ENCODE assay signal across 13 cellular contexts in the genomic region with DNA sequence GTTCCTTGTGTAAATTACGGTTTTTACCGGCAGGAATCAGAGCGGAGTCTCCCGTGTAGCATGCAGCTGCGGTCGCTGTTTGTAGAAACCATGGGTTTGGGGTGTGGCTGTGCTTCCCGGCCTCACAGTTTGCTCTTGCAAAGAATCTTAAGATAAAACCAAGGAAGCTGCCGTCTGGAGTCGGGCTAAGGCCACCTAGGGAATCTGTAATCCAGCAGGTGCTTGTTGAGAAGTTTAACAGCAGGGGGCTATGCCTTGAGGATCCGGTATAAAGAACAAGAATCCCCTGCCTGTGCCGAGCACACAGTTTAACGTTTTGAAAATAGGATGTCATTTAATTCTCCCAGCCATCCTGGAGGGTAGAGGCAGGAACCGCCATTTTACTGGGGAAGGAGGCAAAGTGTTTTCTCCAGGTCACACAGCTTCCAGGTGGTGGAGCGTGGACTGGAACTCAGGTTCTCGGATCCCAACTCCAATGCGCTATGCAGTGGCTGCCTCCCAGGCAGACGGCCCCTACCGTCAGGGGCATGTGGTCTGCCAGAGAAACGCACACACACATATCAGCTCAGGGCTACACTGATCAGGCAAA. TPM values are rescaled to one million over a fixed set of nuclear protein-coding genes. Genes with fewer than 3 reads are reported as not detected.
A peak's percentile ranks its signal among the peaks of the same experiment; 100 is the strongest.
DNase-seq lines count a peak whose midpoint lies in the region; ATAC-seq, FAIRE-seq and TF ChIP-seq lines count a peak whose summit lies in the region.
"Had no signal": no experiment of that assay in that cellular context is flagged by ENCODE, and none has a peak within 500 bp of the region (broad histone marks: within the 10 kb centered on the region; RNA-seq: fewer than 3 reads in every experiment).

No MANE protein-coding gene starts in this region.

- H3K9ac ChIP-seq in HUES64 (ENCODE audit: low read depth, low read length) (no peak overlapping the region), kidney (ENCODE audit: low read length in 2 of 2) (no peak overlapping the region)

- no peak for FAIRE-seq in kidney (lab: Jason Lieb, UNC)
- FAIRE-seq: astrocyte had no signal

- intact Hi-C loops in kidney (cut with DNase I) (no loop called here), stomach (cut with DNase I; ENCODE audit: low total_unique reads) (no loop called here), dorsolateral prefrontal cortex (cut with DNase I) (no loop called here)

- H3K9me3 ChIP-seq in HUES64 (ENCODE audit: insufficient read depth, low read depth, low read length) (no peaks in the 10 kb centered on the region), kidney (ENCODE audit: control insufficient read depth in 1 of 2, low read length in 2 of 2) (no peaks in the 10 kb centered on the region), stomach (no peaks in the 10 kb centered on the region)

- H3K4me1 ChIP-seq in HUES64 (ENCODE audit: insufficient read depth, low read length) (peaks cover 13% of the 10 kb centered on the region; the same call in 1 of the 2 replicates), kidney (ENCODE audit: control insufficient read depth in 1 of 2, insufficient read depth in 1 of 2, low read depth in 1 of 2, low read length in 2 of 2) (no peaks in the 10 kb centered on the region), stomach (peaks cover 0 to 39% (median 22%) of the 10 kb centered on the region in 4 donors)

- DNase-seq in choroid plexus epithelial cell (ENCODE audit: low read depth) (peak; percentile 32), kidney (peak; percentile 28), stomach (peak; percentile 62), dorsolateral prefrontal cortex (no peak)
- DNase-seq in activated CD4-positive, CD25-positive, alpha-beta regulatory T cell treated with anti-CD3 and anti-CD28 coated beads, Interleukin-2, amount 50 U/mL, for 72 hours = no peak
- DNase-seq: activated CD4-positive, alpha-beta T cell treated with anti-CD3 and anti-CD28 coated beads for 36 hours; AML-193; cortex of kidney; NCI-H1436; NCI-H446 had no signal

- no peak for TF ChIP-seq POLR2A in stomach (IDR thresholded peaks at IDR 0.05)

- no peak overlapping the region for H3K4me3 ChIP-seq in HUES64 (ENCODE audit: low read length)
- H3K4me3 ChIP-seq in choroid plexus epithelial cell (ENCODE audit: low read depth, low read length) = no peak overlapping the region
- H3K4me3 ChIP-seq in kidney (ENCODE audit: low read length in 2 of 2) = no peak overlapping the region
- H3K4me3 ChIP-seq in stomach = peak overlapping the region in 1 of 4 donors; percentile 16
- no peak overlapping the region for H3K4me3 ChIP-seq in dorsolateral prefrontal cortex

- H3K27ac ChIP-seq in HUES64 (ENCODE audit: low read depth, low read length) (peak overlapping the region; percentile 3; the same call in 1 of the 2 replicates), kidney (ENCODE audit: low read depth in 2 of 2, low read length in 2 of 2) (no peak overlapping the region), stomach (peak overlapping the region; percentile 73 to 88 (median 78)), dorsolateral prefrontal cortex (no peak overlapping the region)

- ATAC-seq in HG02610 (IDR thresholded peaks at IDR 0.05; ENCODE audit: unreplicated experiment) = no peak
- ATAC-seq: activated CD4-positive, alpha-beta T cell treated with anti-CD3 and anti-CD28 coated beads for 36 hours had no signal

- H3K27me3 ChIP-seq in HUES64 (ENCODE audit: insufficient read depth, low read length) (0 out of 2 replicates have a peak, but pooled peaks cover 3% of the 10 kb centered on the region), stomach (no peaks in the 10 kb centered on the region), dorsolateral prefrontal cortex (no peaks in the 10 kb centered on the region)

- no peak for TF ChIP-seq CTCF in choroid plexus epithelial cell (conservative IDR thresholded peaks at IDR 0.05; ENCODE audit: low read depth, low read length)
- TF ChIP-seq CTCF in kidney (IDR thresholded peaks at IDR 0.05; ENCODE audit: borderline replicate concordance, extremely low read depth, insufficient read depth) = no peak
- TF ChIP-seq CTCF in stomach (IDR thresholded peaks at IDR 0.05) = no peak
- TF ChIP-seq CTCF in dorsolateral prefrontal cortex (IDR thresholded peaks at IDR 0.05 in 54 of 56, conservative IDR thresholded peaks at IDR 0.05 in 2 of 56; ENCODE audit: low read depth in 1 of 56, partially characterized antibody in 56 of 56) = no peak

- H3K36me3 ChIP-seq in HUES64 (ENCODE audit: insufficient read depth, low read length) (no peaks in the 10 kb centered on the region), kidney (ENCODE audit: control insufficient read depth in 1 of 2, insufficient read depth in 2 of 2, low read length in 2 of 2) (no peaks in the 10 kb centered on the region), stomach (no peaks in the 10 kb centered on the region)

- 27% methylated on average over 19 of the region's 19 CpGs for WGBS in HUES64
- WGBS in stomach, 5 donors = 23 to 58% (median 30%) methylated on average over 19 of the region's 19 CpGs

- no peak for TF ChIP-seq EP300 in stomach (IDR thresholded peaks at IDR 0.05)

RNA-seq across cellular contexts. Expression of gene TLCD3A, which starts 6.0 kb away (rescaled TPM):
- polyA plus RNA-seq in HUES64 (2013, experiment 1 of 2) = 17.0 TPM
- 19.4 TPM for polyA plus RNA-seq in HUES64 (2013, experiment 2 of 2)
- total RNA-seq in kidney = 12.4 TPM
- polyA plus RNA-seq in kidney (ENCODE audit: insufficient read depth, low read depth, low replicate concordance) = 4.6 TPM
- total RNA-seq in stomach = 10 to 100 TPM in 4 of 5 donors, under 1 TPM in 1; 0.58 to 33.2 (median 12.2) TPM
- polyA plus RNA-seq in stomach = 10 to 100 TPM in 1 of 3 donors, 1 to 10 TPM in 2; 7.9 to 12.3 (median 8.7) TPM
- 10 to 100 TPM in 18 of 120 experiments, 1 to 10 TPM in 102; 4.2 to 19.9 (median 7.4) TPM for total RNA-seq in dorsolateral prefrontal cortex

RNA-seq across cellular contexts. Expression of gene VPS53, which starts 11.8 kb away (rescaled TPM):
- polyA plus RNA-seq in HUES64 (2013, experiment 1 of 2) = 19.8 TPM
- 27.2 TPM for polyA plus RNA-seq in HUES64 (2013, experiment 2 of 2)
- total RNA-seq in kidney (80.9 TPM), stomach (100 to 1,000 TPM in 1 of 5 donors, 10 to 100 TPM in 4; 26.1 to 206 (median 49.1) TPM), dorsolateral prefrontal cortex (100 to 1,000 TPM in 118 of 120 experiments, 10 to 100 TPM in 2; 97.4 to 231 (median 164) TPM)
- polyA plus RNA-seq in kidney (ENCODE audit: insufficient read depth, low read depth, low replicate concordance) (7.0 TPM), stomach (10 to 100 TPM in 1 of 3 donors, 1 to 10 TPM in 2; 4.5 to 13.1 (median 5.6) TPM)

RNA-seq across cellular contexts. Expression of gene GEMIN4, which starts 25.6 kb away (rescaled TPM):
- polyA plus RNA-seq in HUES64 (2013, experiment 1 of 2) = 33.0 TPM
- 30.7 TPM for polyA plus RNA-seq in HUES64 (2013, experiment 2 of 2)
- total RNA-seq in kidney (14.8 TPM), stomach (10 to 100 TPM in 3 of 5 donors, 1 to 10 TPM in 2; 8.2 to 92.4 (median 21.4) TPM), dorsolateral prefrontal cortex (10 to 100 TPM in 117 of 120 experiments, 1 to 10 TPM in 3; 9.5 to 23.3 (median 14.0) TPM)
- polyA plus RNA-seq in kidney (ENCODE audit: insufficient read depth, low read depth, low replicate concordance) (4.6 TPM), stomach (10 to 100 TPM in 1 of 3 donors, 1 to 10 TPM in 2; 5.7 to 11.1 (median 7.8) TPM)

RNA-seq across cellular contexts. Expression of gene GLOD4, which starts 55.7 kb away (rescaled TPM):
- 48.4 TPM for polyA plus RNA-seq in HUES64 (2013, experiment 1 of 2)
- polyA plus RNA-seq in HUES64 (2013, experiment 2 of 2) = 48.9 TPM
- total RNA-seq in kidney (70.6 TPM), stomach (100 to 1,000 TPM in 3 of 5 donors, 10 to 100 TPM in 1, 1 to 10 TPM in 1; 6.4 to 213 (median 104) TPM), dorsolateral prefrontal cortex (10 to 100 TPM; 33.7 to 99.3 (median 65.6) TPM)
- polyA plus RNA-seq in kidney (ENCODE audit: insufficient read depth, low read depth, low replicate concordance) (90.8 TPM), stomach (10 to 100 TPM; 38.4 to 91.2 (median 82.1) TPM)

RNA-seq across cellular contexts. Expression of gene MRM3, which starts 55.7 kb away (rescaled TPM):
- 17.9 TPM for polyA plus RNA-seq in HUES64 (2013, experiment 1 of 2)
- polyA plus RNA-seq in HUES64 (2013, experiment 2 of 2) = 16.2 TPM
- total RNA-seq in kidney (14.4 TPM), stomach (10 to 100 TPM; 12.2 to 69.2 (median 39.1) TPM), dorsolateral prefrontal cortex (10 to 100 TPM in 117 of 120 experiments, 1 to 10 TPM in 3; 8.5 to 20.4 (median 15.0) TPM)
- polyA plus RNA-seq in kidney (ENCODE audit: insufficient read depth, low read depth, low replicate concordance) (21.3 TPM), stomach (10 to 100 TPM; 11.2 to 16.6 (median 15.2) TPM)

Comparison
In these comparisons a context has a peak if more than half of its experiments do, and no peak if none do; other contexts are left out.
1. H3K27ac ChIP-seq: peak in HUES64 (single experiment) and stomach (5 of 5); none in kidney (0 of 2) and dorsolateral prefrontal cortex (0 of 59).
2. DNase-seq: peak in choroid plexus epithelial cell (single experiment), kidney (single experiment) and stomach (single experiment); none in activated CD4-positive, CD25-positive, alpha-beta regulatory T cell treated with anti-CD3 and anti-CD28 coated beads, Interleukin-2, amount 50 U/mL, for 72 hours (single experiment) and dorsolateral prefrontal cortex (0 of 10).